In the genomic region with DNA sequence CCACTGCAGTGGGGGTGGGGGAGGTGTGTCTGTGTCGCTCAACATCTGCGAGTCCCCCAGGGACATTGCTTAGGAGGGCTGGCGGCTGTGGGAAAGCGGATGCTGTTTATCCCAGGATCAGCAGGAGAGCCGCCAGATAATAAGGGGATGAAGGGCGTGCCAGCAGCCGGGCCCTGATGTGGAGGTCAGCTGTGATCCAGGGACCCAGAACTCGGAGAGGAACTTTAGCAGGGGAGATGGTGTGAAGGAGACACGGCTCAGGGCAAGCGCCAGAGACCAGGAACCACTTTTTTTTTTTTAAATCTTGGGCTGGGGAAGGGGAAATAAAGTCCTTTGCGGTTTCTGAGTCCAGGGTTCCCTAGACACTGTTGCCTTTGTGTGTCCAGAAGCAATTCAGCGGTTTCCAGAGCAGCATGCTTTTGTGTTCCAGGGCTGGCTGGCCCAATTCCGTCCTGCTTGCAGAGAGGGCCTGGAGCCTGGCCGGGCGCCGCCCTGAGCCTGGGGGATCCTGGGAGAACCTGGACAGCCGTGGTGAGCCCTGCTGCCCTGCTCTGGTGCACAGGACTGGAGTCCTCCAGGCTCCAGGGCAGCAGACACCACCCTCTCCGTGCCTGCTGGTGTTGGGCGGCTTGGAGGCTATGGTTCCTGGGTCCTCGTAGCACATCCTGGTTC, we compare ENCODE assay signal across 8 cellular contexts. TPM values are rescaled to one million over a fixed set of nuclear protein-coding genes. Genes with fewer than 3 reads are reported as not detected.
DNase-seq lines count a peak whose midpoint lies in the region; ATAC-seq and TF ChIP-seq lines count a peak whose summit lies in the region.

A gene with protein sequence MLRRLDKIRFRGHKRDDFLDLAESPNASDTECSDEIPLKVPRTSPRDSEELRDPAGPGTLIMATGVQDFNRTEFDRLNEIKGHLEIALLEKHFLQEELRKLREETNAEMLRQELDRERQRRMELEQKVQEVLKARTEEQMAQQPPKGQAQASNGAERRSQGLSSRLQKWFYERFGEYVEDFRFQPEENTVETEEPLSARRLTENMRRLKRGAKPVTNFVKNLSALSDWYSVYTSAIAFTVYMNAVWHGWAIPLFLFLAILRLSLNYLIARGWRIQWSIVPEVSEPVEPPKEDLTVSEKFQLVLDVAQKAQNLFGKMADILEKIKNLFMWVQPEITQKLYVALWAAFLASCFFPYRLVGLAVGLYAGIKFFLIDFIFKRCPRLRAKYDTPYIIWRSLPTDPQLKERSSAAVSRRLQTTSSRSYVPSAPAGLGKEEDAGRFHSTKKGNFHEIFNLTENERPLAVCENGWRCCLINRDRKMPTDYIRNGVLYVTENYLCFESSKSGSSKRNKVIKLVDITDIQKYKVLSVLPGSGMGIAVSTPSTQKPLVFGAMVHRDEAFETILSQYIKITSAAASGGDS (plus strand): TSS at position 557 of the 672 bp plus-strand sequence. CDS start 6,414 bp downstream, outside the sequence.

- no peak within 1 kb of the TSS for H3K4me2 ChIP-seq in SK-N-SH

- H4K20me1 ChIP-seq in SK-N-SH (ENCODE audit: insufficient read depth): no peaks in the 10 kb centered on the region

- H3K36me3 ChIP-seq in SK-N-SH (replicated peaks in 1 of 2; ENCODE audit: control insufficient read depth in 1 of 2, insufficient read depth in 2 of 2, low read length in 1 of 2) (no peaks in the 10 kb centered on the region), gastroesophageal sphincter (no peaks in the 10 kb centered on the region)

- H3F3A ChIP-seq in SK-N-SH (replicated peaks; ENCODE audit: insufficient read depth): no peaks in the 10 kb centered on the region

- POLR2A ChIA-PET in SK-N-SH (lab: Yijun Ruan, JAX): no interaction called here

- CTCF ChIA-PET in SK-N-SH (lab: Yijun Ruan, JAX): interaction anchor here (0.6 to 6.0 kb wide), 5 partner anchors 23 to 372 kb away, joined by 3 to 28 read pairs (median 3); no protein-coding TSS in a partner anchor

- no peak for TF ChIP-seq RAD21 in SK-N-SH (IDR thresholded peaks at IDR 0.05; ENCODE audit: low read length)

- H3K27me3 ChIP-seq in HL-60 (ENCODE audit: insufficient read depth, poor library complexity, severe bottlenecking) (no peaks in the 10 kb centered on the region), SK-N-SH (ENCODE audit: insufficient read depth) (no peaks in the 10 kb centered on the region), gastroesophageal sphincter (no peaks in the 10 kb centered on the region)

- no peak within 1 kb of the TSS for H3K9ac ChIP-seq in SK-N-SH

- no peaks in the 10 kb centered on the region for H3K9me2 ChIP-seq in SK-N-SH

- peaks cover 0 to 54% of the 10 kb centered on the region in 2 experiments; a peak in 1 of 4 replicates for H3K4me1 ChIP-seq in SK-N-SH (ENCODE audit: control insufficient read depth in 1 of 2, insufficient read depth in 2 of 2, low read depth in 1 of 2, low read length in 1 of 2)
- peaks cover 0 to 52% (median 25%) of the 10 kb centered on the region in 3 donors for H3K4me1 ChIP-seq in gastroesophageal sphincter

- no peak within 1 kb of the TSS for H2AFZ ChIP-seq in SK-N-SH (ENCODE audit: low read depth)

- DNase-seq in HL-60 (ENCODE audit: low read depth in 1 of 2, low spot score in 1 of 2): peak; percentile 65 to 71
- peak; percentile 95 for DNase-seq in SK-N-SH
- DNase-seq in posterior cingulate gyrus: peak in 8 of 10 donors; percentile 42 to 90 (median 66)
- no peak for DNase-seq in T1000 (lab: John Stamatoyannopoulos, UW)
- DNase-seq in germinal center (ENCODE audit: low spot score): no peak
- DNase-seq in RKO (ENCODE audit: low spot score): no peak

- no peaks in the 10 kb centered on the region for H3K79me2 ChIP-seq in SK-N-SH (ENCODE audit: insufficient read depth)

- peak within 1 kb of the TSS; percentile 99 for H3K27ac ChIP-seq in HL-60 (replicated peaks)
- H3K27ac ChIP-seq in SK-N-SH (ENCODE audit: low read depth in 2 of 2, low read length in 1 of 2): peak within 1 kb of the TSS in 1 of 2 experiments; percentile 96; a peak in 2 of 4 replicates
- H3K27ac ChIP-seq in gastroesophageal sphincter: peak within 1 kb of the TSS in 3 of 4 donors; percentile 55 to 64 (median 62)

- H3K4me3 ChIP-seq in HL-60 (replicated peaks; ENCODE audit: insufficient read depth, low read length) (peak within 1 kb of the TSS; percentile 69), SK-N-SH (ENCODE audit: low read depth in 2 of 2, low read length in 1 of 2) (no peak within 1 kb of the TSS), gastroesophageal sphincter (no peak within 1 kb of the TSS)

- peak; percentile 55 for ATAC-seq in gastroesophageal sphincter
- ATAC-seq in GM19467 (IDR thresholded peaks at IDR 0.05; ENCODE audit: unreplicated experiment): no peak

- no peak for TF ChIP-seq POLR2A in gastroesophageal sphincter (IDR thresholded peaks at IDR 0.05)

- 44% methylated on average over 13 of the region's 20 CpGs for WGBS in SK-N-SH (ENCODE audit: low lambda C conversion rate)
- 32 to 63% methylated on average over 7 of the region's 20 CpGs for WGBS in gastroesophageal sphincter (ENCODE audit: low coverage in 1 of 2), 2 donors

- TF ChIP-seq CTCF in HL-60 (IDR thresholded peaks at IDR 0.05; ENCODE audit: insufficient read depth, low read length) (no peak), SK-N-SH (IDR thresholded peaks at IDR 0.05) (no peak), gastroesophageal sphincter (IDR thresholded peaks at IDR 0.05) (no peak)

- intact Hi-C loops in posterior cingulate gyrus (cut with DNase I): no loop called here

- H3K9me3 ChIP-seq in SK-N-SH: no peaks in the 10 kb centered on the region
- H3K9me3 ChIP-seq in gastroesophageal sphincter: no peaks in the 10 kb centered on the region

- peak in 1 of 2 experiments; percentile 83; a peak in 2 of 4 replicates for TF ChIP-seq EP300 in SK-N-SH (IDR thresholded peaks at IDR 0.05; ENCODE audit: borderline replicate concordance in 1 of 2, low read depth in 1 of 2, low read length in 1 of 2)
- no peak for TF ChIP-seq EP300 in gastroesophageal sphincter (IDR thresholded peaks at IDR 0.05)

TF ChIP-seq in SK-N-SH, 30 proteins besides CTCF, POLR2A, EP300 and RAD21:
- TF ChIP-seq MEF2A (IDR thresholded peaks at IDR 0.05; ENCODE audit: borderline replicate concordance, low read depth) (no peak), GATA2 (CRISPR knock-in tag; IDR thresholded peaks at IDR 0.05) (peak; percentile 88), CHD2 (IDR thresholded peaks at IDR 0.05; ENCODE audit: low read length, partially characterized antibody) (peak; percentile 92), RCOR1 (IDR thresholded peaks at IDR 0.05; ENCODE audit: low read length) (peak; percentile 94), TCF12 (IDR thresholded peaks at IDR 0.05) (peak; percentile 9; the same call in 1 of the 2 replicates), EZH2phosphoT487 (IDR thresholded peaks at IDR 0.05; ENCODE audit: borderline replicate concordance, low read depth) (no peak)
- TF ChIP-seq, protein P1, sequence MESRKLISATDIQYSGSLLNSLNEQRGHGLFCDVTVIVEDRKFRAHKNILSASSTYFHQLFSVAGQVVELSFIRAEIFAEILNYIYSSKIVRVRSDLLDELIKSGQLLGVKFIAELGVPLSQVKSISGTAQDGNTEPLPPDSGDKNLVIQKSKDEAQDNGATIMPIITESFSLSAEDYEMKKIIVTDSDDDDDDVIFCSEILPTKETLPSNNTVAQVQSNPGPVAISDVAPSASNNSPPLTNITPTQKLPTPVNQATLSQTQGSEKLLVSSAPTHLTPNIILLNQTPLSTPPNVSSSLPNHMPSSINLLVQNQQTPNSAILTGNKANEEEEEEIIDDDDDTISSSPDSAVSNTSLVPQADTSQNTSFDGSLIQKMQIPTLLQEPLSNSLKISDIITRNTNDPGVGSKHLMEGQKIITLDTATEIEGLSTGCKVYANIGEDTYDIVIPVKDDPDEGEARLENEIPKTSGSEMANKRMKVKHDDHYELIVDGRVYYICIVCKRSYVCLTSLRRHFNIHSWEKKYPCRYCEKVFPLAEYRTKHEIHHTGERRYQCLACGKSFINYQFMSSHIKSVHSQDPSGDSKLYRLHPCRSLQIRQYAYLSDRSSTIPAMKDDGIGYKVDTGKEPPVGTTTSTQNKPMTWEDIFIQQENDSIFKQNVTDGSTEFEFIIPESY (IDR thresholded peaks at IDR 0.05; ENCODE audit: borderline replicate concordance, low read depth): no peak

RNA-seq across cellular contexts. Expression of the gene that starts here (rescaled TPM):
- 13.5 and 15.5 TPM in 2 replicates for polyA plus RNA-seq in SK-N-SH (2012; rRNA removed)
- polyA plus RNA-seq in SK-N-SH (2012; cell fraction: cytosol; rRNA removed): 7.8 and 11.0 TPM in 2 replicates
- 22.3 and 31.8 TPM in 2 replicates for polyA plus RNA-seq in SK-N-SH (2012; cell fraction: nucleus; rRNA removed)
- 10 to 100 TPM; 10.8 to 53.3 (median 33.2) TPM for total RNA-seq in gastroesophageal sphincter

Comparison
In these comparisons a context has a peak if more than half of its experiments do, and no peak if none do; other contexts are left out.
1. DNase-seq: peak in HL-60 (2 of 2), SK-N-SH (single experiment) and posterior cingulate gyrus (8 of 10); none in T1000 (single experiment), germinal center (single experiment) and RKO (single experiment).